In genomic region chr19:18021121-18021755, GRCh38 we compare ENCODE assay signal across 1 cellular context.
TF ChIP-seq lines count a peak whose summit lies in the region.

No MANE protein-coding gene starts in this region.

TF ChIP-seq in K562, 482 proteins besides CTCF, POLR2A, EP300 and RAD21 (continued from another document and continues in another):
- TF ChIP-seq CREB5 (CRISPR knock-in tag; IDR thresholded peaks at IDR 0.05) (no peak), ZNF639 (CRISPR knock-in tag; conservative IDR thresholded peaks at IDR 0.05 in 1 of 2, IDR thresholded peaks at IDR 0.05 in 1 of 2) (peak in 1 of 2 experiments; percentile 72; a peak in 1 of 4 replicates), NRF1 (conservative IDR thresholded peaks at IDR 0.05 in 1 of 2, IDR thresholded peaks at IDR 0.05 in 1 of 2) (peak in 1 of 2 experiments; percentile 15; a peak in 1 of 4 replicates), PRDM10 (IDR thresholded peaks at IDR 0.05; ENCODE audit: partially characterized antibody) (peak; percentile 42), MBD2 (IDR thresholded peaks at IDR 0.05; ENCODE audit: borderline replicate concordance, low read depth) (0 out of 2 replicates have a peak, but pooled peaks have one; percentile 20), ZNF592 (IDR thresholded peaks at IDR 0.05) (0 out of 2 replicates have a peak, but pooled peaks have one; percentile 75), DPF2 (IDR thresholded peaks at IDR 0.05) (no peak), RBFOX2 (IDR thresholded peaks at IDR 0.05; ENCODE audit: low read depth, low read length) (peak; percentile 64), SMAD1 (IDR thresholded peaks at IDR 0.05; ENCODE audit: low read depth, low read length, partially characterized antibody) (peak; percentile 16), SMARCE1 (IDR thresholded peaks at IDR 0.05) (peak; percentile 57; the same call in 1 of the 2 replicates), NFIC (IDR thresholded peaks at IDR 0.05) (peak; percentile 88), ZNF766 (CRISPR knock-in tag; conservative IDR thresholded peaks at IDR 0.05) (0 out of 2 replicates have a peak, but pooled peaks have one; percentile 15), KAT8 (IDR thresholded peaks at IDR 0.05; ENCODE audit: low read depth) (no peak), TAF1 (IDR thresholded peaks at IDR 0.05; ENCODE audit: control insufficient read depth, extremely low read depth, insufficient read depth, low read length, severe bottlenecking) (peak; percentile 15), VEZF1 (CRISPR knock-in tag; IDR thresholded peaks at IDR 0.05) (peak; percentile 61; the same call in 1 of the 2 replicates), MAX (CRISPR knock-in tag; IDR thresholded peaks at IDR 0.05) (peak; percentile 43; the same call in 1 of the 2 replicates), ARID1B (IDR thresholded peaks at IDR 0.05) (0 out of 2 replicates have a peak, but pooled peaks have one; percentile 25), YY1 (IDR thresholded peaks at IDR 0.05; ENCODE audit: borderline replicate concordance in 1 of 3, control insufficient read depth in 1 of 3, extremely low read depth in 1 of 3, insufficient read depth in 3 of 3, insufficient read length in 1 of 3, insufficient replicate concordance in 2 of 3, low read depth in 1 of 3, low read length in 2 of 3) (peak in 2 of 3 experiments; percentile 57 to 64), SMARCC2 (IDR thresholded peaks at IDR 0.05; ENCODE audit: low read depth) (0 out of 2 replicates have a peak, but pooled peaks have one; percentile 14), JUND (IDR thresholded peaks at IDR 0.05; ENCODE audit: borderline replicate concordance, low read depth, low read length) (peak; percentile 81), JUND (tag; IDR thresholded peaks at IDR 0.05; ENCODE audit: borderline replicate concordance, low read depth, low read length) (peak; percentile 56; the same call in 1 of the 3 replicates), HINFP (tag; conservative IDR thresholded peaks at IDR 0.05; ENCODE audit: low read depth) (0 out of 2 replicates have a peak, but pooled peaks have one; percentile 12), GTF2E2 (tag; IDR thresholded peaks at IDR 0.05) (no peak), TCF7 (IDR thresholded peaks at IDR 0.05; ENCODE audit: borderline replicate concordance) (no peak)
